ENCODE assay signal across 8 cellular contexts in the genomic region with DNA sequence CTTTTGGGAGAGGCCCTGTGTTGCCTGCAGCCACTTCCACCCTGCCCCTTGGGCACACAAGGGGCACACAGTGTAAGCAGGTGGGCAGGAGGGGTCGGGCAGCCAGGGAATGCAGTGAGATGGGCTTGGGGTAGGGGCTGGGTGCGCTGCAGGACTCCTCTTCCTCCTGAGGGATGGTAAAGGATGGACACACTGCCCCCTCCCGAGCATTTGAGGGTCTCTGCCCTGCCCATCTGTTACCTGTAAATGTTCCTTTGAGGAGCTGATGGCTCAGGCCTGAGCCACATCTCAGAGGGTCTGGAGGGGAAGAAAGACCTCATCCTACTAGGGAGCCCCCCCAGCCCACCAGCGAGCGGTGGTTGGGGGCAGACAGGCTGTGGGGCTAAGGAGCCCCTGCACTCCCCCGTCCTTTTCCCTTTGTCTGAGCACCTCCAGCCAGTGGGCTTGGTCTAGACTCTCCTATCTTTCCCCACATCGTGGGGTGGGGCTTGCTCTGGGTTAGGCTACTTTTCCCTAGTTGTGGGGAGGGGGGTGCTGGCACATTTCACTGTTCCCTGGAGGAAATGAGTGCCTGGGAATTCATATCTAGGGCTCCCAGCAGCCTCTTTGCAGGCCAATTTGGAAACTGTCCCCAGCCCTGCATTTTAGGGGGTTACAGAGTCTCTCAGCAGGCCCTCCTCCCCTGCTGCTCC.
A peak's percentile ranks its signal among the peaks of the same experiment; 100 is the strongest.
DNase-seq lines count a peak whose midpoint lies in the region; TF ChIP-seq lines count a peak whose summit lies in the region.

No MANE protein-coding gene starts in this region.

- no peaks in the 10 kb centered on the region for H3K27me3 ChIP-seq in iPS-18a (ENCODE audit: control insufficient read depth, insufficient read depth, low read length)
- H3K27me3 ChIP-seq in subcutaneous abdominal adipose tissue (ENCODE audit: control insufficient read depth in 5 of 5, insufficient read depth in 4 of 5, low read length in 5 of 5), result peaks cover 0 to 4% (median 0%) of the 10 kb centered on the region in 5 donors

- H3K9ac ChIP-seq in iPS-18a (ENCODE audit: low read length) (peak overlapping the region; percentile 62), subcutaneous abdominal adipose tissue (ENCODE audit: low read length in 5 of 5) (peak overlapping the region in 4 of 5 donors; percentile 75 to 87 (median 85))

- peak overlapping the region; percentile 90 for H3K4me3 Mint-ChIP-seq in T-helper 1 cell treated with Interleukin-12 subunit alpha and Interleukin-12 subunit beta and Interleukin-4 antibody, amounts not matched to agents 30 μg/mL and 1 μg/mL, for 36 hours

- peaks cover 11% of the 10 kb centered on the region for H3K36me3 ChIP-seq in iPS-18a (ENCODE audit: control insufficient read depth, low read depth, low read length)
- H3K36me3 ChIP-seq in subcutaneous abdominal adipose tissue (ENCODE audit: control insufficient read depth in 5 of 5, insufficient read depth in 5 of 5, low read length in 5 of 5), result peaks cover 0 to 68% (median 65%) of the 10 kb centered on the region in 5 donors

- H3K27me3 Mint-ChIP-seq in T-helper 1 cell treated with Interleukin-12 subunit alpha and Interleukin-12 subunit beta and Interleukin-4 antibody, amounts not matched to agents 30 μg/mL and 1 μg/mL, for 36 hours (ENCODE audit: low read depth), result no peaks in the 10 kb centered on the region

- peak overlapping the region; percentile 82 for H3K27ac Mint-ChIP-seq in T-helper 1 cell treated with Interleukin-12 subunit alpha and Interleukin-12 subunit beta and Interleukin-4 antibody, amounts not matched to agents 30 μg/mL and 1 μg/mL, for 36 hours

- DNase-seq in T-helper 1 cell (no peak), NCI-H345 (lab: John Stamatoyannopoulos, UW) (no peak), NCI-H1436 treated with DMSO at 0.1 percent for 48 hours (lab: John Stamatoyannopoulos, UW) (no peak), SHP77 (lab: John Stamatoyannopoulos, UW) (no peak)

- H3K4me1 ChIP-seq in iPS-18a (ENCODE audit: control insufficient read depth, low read depth, low read length) (no peaks in the 10 kb centered on the region), subcutaneous abdominal adipose tissue (ENCODE audit: control insufficient read depth in 5 of 5, insufficient read depth in 5 of 5, low read length in 5 of 5) (peaks cover 5 to 36% (median 31%) of the 10 kb centered on the region in 5 donors)

- H3K4me1 Mint-ChIP-seq in T-helper 1 cell treated with Interleukin-12 subunit alpha and Interleukin-12 subunit beta and Interleukin-4 antibody, amounts not matched to agents 30 μg/mL and 1 μg/mL, for 36 hours (ENCODE audit: low read depth), result peaks cover 6% of the 10 kb centered on the region

- no peaks in the 10 kb centered on the region for H3K9me3 ChIP-seq in iPS-18a (ENCODE audit: control insufficient read depth, low read depth, low read length)
- no peaks in the 10 kb centered on the region for H3K9me3 ChIP-seq in subcutaneous abdominal adipose tissue (ENCODE audit: control insufficient read depth in 5 of 5, low read length in 5 of 5)

- peaks cover 10% of the 10 kb centered on the region for H3K36me3 Mint-ChIP-seq in T-helper 1 cell treated with Interleukin-12 subunit alpha and Interleukin-12 subunit beta and Interleukin-4 antibody, amounts not matched to agents 30 μg/mL and 1 μg/mL, for 36 hours (ENCODE audit: low read depth)

- H3K9me3 Mint-ChIP-seq in T-helper 1 cell treated with Interleukin-12 subunit alpha and Interleukin-12 subunit beta and Interleukin-4 antibody, amounts not matched to agents 30 μg/mL and 1 μg/mL, for 36 hours, result no peaks in the 10 kb centered on the region

- H3K27ac ChIP-seq in iPS-18a (ENCODE audit: low read length) (no peak overlapping the region), subcutaneous abdominal adipose tissue (ENCODE audit: low read depth, low read length) (peak overlapping the region; percentile 96)

- no peak for TF ChIP-seq CTCF in WI38 (IDR thresholded peaks at IDR 0.05; ENCODE audit: low read depth, low read length)

- H3K4me3 ChIP-seq in WI38 (ENCODE audit: low read depth, low read length), result peak overlapping the region; percentile 59
- H3K4me3 ChIP-seq in iPS-18a (ENCODE audit: low read length), result peak overlapping the region; percentile 69
- peak overlapping the region in 3 of 5 donors; percentile 64 to 74 (median 65) for H3K4me3 ChIP-seq in subcutaneous abdominal adipose tissue (ENCODE audit: low read depth in 1 of 5, low read length in 5 of 5)
